Comparison of ENCODE assay signal across 1 cellular context in genomic region chr11:30322826-30323710, GRCh38.
A peak's percentile ranks its signal among the peaks of the same experiment; 100 is the strongest.
TF ChIP-seq lines count a peak whose summit lies in the region.

Gene ARL14EP (plus strand): TSS chr11:30323104. CDS start chr11:30330949, 7,845 bp downstream.

TF ChIP-seq in HepG2, 621 proteins besides CTCF, POLR2A, EP300 and RAD21 (continued from another document and continues in another):
- TF ChIP-seq, protein P1, sequence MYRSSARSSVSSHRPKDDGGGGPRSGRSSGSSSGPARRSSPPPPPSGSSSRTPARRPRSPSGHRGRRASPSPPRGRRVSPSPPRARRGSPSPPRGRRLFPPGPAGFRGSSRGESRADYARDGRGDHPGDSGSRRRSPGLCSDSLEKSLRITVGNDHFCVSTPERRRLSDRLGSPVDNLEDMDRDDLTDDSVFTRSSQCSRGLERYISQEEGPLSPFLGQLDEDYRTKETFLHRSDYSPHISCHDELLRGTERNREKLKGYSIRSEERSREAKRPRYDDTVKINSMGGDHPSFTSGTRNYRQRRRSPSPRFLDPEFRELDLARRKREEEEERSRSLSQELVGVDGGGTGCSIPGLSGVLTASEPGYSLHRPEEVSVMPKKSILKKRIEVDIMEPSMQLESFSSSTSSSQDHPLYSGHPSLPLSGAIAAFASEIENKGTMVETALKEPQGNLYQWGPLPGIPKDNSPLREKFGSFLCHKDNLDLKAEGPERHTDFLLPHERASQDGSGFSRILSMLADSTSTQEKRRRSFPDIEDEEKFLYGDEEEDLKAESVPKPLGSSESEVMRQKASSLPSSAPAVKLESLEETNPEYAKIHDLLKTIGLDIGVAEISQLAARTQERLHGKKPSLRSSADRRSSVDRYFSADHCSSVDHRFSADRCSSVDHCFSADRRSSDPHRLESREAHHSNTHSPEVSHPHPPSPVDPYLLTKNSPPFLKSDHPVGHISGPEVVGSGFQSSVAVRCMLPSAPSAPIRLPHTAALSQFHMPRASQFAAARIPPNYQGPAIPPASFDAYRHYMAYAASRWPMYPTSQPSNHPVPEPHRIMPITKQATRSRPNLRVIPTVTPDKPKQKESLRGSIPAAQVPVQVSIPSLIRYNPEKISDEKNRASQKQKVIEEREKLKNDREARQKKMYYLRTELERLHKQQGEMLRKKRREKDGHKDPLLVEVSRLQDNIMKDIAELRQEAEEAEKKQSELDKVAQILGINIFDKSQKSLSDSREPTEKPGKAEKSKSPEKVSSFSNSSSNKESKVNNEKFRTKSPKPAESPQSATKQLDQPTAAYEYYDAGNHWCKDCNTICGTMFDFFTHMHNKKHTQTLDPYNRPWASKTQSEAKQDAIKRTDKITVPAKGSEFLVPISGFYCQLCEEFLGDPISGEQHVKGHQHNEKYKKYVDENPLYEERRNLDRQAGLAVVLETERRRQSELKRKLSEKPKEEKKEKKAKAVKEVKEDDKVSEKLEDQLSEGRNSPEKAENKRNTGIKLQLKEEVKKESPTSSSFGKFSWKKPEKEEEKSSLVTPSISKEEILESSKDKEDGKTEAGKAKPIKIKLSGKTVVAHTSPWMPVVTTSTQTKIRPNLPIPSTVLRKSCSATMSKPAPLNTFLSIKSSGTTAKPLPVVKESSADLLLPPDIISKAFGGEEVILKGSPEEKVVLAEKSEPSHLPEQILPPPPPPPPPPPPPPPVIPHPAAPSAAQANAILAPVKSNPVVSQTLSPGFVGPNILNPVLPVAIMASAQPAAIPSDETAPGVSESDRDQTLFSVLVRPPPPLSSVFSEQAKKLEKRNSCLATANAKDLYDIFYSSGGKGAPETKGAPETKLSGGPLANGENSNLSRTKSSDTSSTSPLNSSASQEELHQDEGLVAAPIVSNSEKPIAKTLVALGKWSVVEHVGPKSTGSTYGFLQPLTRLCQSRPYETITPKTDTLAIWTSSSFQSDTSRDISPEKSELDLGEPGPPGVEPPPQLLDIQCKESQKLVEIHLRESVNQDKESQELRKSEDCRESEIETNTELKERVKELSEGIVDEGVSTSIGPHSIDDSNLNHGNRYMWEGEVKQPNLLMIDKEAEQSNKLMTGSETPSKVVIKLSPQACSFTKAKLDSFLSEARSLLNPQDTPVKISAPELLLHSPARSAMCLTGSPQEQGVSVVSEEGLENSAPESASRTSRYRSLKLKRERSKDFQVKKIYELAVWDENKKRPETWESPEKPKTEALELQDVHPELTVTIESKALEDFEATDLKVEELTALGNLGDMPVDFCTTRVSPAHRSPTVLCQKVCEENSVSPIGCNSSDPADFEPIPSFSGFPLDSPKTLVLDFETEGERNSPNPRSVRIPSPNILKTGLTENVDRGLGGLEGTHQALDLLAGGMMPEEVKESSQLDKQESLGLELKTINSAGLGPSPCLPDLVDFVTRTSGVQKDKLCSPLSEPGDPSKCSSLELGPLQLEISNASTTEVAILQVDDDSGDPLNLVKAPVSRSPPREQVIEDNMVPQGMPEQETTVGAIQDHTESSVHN (CRISPR knock-in tag; IDR thresholded peaks at IDR 0.05), result peak; percentile 87; the same call in 1 of the 2 replicates
- TF ChIP-seq ARNTL (CRISPR knock-in tag; IDR thresholded peaks at IDR 0.05), result peak; percentile 88
- TF ChIP-seq ZNF34 (CRISPR knock-in tag; IDR thresholded peaks at IDR 0.05; ENCODE audit: borderline replicate concordance), result 0 out of 2 replicates have a peak, but pooled peaks have one; percentile 79
- 0 out of 2 replicates have a peak, but pooled peaks have one; percentile 50 for TF ChIP-seq ZFP1 (CRISPR knock-in tag; IDR thresholded peaks at IDR 0.05)
- TF ChIP-seq, protein P2, sequence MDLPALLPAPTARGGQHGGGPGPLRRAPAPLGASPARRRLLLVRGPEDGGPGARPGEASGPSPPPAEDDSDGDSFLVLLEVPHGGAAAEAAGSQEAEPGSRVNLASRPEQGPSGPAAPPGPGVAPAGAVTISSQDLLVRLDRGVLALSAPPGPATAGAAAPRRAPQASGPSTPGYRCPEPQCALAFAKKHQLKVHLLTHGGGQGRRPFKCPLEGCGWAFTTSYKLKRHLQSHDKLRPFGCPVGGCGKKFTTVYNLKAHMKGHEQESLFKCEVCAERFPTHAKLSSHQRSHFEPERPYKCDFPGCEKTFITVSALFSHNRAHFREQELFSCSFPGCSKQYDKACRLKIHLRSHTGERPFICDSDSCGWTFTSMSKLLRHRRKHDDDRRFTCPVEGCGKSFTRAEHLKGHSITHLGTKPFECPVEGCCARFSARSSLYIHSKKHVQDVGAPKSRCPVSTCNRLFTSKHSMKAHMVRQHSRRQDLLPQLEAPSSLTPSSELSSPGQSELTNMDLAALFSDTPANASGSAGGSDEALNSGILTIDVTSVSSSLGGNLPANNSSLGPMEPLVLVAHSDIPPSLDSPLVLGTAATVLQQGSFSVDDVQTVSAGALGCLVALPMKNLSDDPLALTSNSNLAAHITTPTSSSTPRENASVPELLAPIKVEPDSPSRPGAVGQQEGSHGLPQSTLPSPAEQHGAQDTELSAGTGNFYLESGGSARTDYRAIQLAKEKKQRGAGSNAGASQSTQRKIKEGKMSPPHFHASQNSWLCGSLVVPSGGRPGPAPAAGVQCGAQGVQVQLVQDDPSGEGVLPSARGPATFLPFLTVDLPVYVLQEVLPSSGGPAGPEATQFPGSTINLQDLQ (CRISPR knock-in tag; IDR thresholded peaks at IDR 0.05), result no peak
- TF ChIP-seq, protein P3, sequence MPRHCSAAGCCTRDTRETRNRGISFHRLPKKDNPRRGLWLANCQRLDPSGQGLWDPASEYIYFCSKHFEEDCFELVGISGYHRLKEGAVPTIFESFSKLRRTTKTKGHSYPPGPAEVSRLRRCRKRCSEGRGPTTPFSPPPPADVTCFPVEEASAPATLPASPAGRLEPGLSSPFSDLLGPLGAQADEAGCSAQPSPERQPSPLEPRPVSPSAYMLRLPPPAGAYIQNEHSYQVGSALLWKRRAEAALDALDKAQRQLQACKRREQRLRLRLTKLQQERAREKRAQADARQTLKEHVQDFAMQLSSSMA (CRISPR knock-in tag; IDR thresholded peaks at IDR 0.05), result peak; percentile 80
- TF ChIP-seq RARG (CRISPR knock-in tag; IDR thresholded peaks at IDR 0.05; ENCODE audit: low read depth), result peak; percentile 91
- TF ChIP-seq FIP1L1 (IDR thresholded peaks at IDR 0.05; ENCODE audit: borderline replicate concordance, insufficient read depth, low read depth, low read length), result peak; percentile 21; the same call in 1 of the 2 replicates
- TF ChIP-seq ZSCAN22 (CRISPR knock-in tag; IDR thresholded peaks at IDR 0.05), result peak; percentile 68; the same call in 1 of the 2 replicates
- TF ChIP-seq, protein P4, sequence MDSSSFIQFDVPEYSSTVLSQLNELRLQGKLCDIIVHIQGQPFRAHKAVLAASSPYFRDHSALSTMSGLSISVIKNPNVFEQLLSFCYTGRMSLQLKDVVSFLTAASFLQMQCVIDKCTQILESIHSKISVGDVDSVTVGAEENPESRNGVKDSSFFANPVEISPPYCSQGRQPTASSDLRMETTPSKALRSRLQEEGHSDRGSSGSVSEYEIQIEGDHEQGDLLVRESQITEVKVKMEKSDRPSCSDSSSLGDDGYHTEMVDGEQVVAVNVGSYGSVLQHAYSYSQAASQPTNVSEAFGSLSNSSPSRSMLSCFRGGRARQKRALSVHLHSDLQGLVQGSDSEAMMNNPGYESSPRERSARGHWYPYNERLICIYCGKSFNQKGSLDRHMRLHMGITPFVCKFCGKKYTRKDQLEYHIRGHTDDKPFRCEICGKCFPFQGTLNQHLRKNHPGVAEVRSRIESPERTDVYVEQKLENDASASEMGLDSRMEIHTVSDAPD (CRISPR knock-in tag; IDR thresholded peaks at IDR 0.05), result no peak; the same call in 1 of the 2 replicates
- peak; percentile 52; the same call in 1 of the 2 replicates for TF ChIP-seq MEF2D (CRISPR knock-in tag; IDR thresholded peaks at IDR 0.05)
- peak; percentile 44; the same call in 1 of the 2 replicates for TF ChIP-seq ZNF124 (CRISPR knock-in tag; IDR thresholded peaks at IDR 0.05)
- TF ChIP-seq ZC3H13 (CRISPR knock-in tag; IDR thresholded peaks at IDR 0.05), result no peak; the same call in 1 of the 2 replicates
- TF ChIP-seq MXD1 (CRISPR knock-in tag; IDR thresholded peaks at IDR 0.05), result peak; percentile 21; the same call in 1 of the 2 replicates
- TF ChIP-seq, protein P5, sequence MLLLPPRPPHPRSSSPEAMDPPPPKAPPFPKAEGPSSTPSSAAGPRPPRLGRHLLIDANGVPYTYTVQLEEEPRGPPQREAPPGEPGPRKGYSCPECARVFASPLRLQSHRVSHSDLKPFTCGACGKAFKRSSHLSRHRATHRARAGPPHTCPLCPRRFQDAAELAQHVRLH (CRISPR knock-in tag; IDR thresholded peaks at IDR 0.05; ENCODE audit: borderline replicate concordance, low read depth), result peak; percentile 88
- TF ChIP-seq ONECUT2 (CRISPR knock-in tag; IDR thresholded peaks at IDR 0.05), result no peak
- TF ChIP-seq ZNF407 (CRISPR knock-in tag; IDR thresholded peaks at IDR 0.05; ENCODE audit: not compliant biosample characterization), result peak; percentile 83
- TF ChIP-seq TBP (CRISPR knock-in tag; IDR thresholded peaks at IDR 0.05), result no peak
- TF ChIP-seq FOXK2 (IDR thresholded peaks at IDR 0.05), result no peak
- TF ChIP-seq, protein P6, sequence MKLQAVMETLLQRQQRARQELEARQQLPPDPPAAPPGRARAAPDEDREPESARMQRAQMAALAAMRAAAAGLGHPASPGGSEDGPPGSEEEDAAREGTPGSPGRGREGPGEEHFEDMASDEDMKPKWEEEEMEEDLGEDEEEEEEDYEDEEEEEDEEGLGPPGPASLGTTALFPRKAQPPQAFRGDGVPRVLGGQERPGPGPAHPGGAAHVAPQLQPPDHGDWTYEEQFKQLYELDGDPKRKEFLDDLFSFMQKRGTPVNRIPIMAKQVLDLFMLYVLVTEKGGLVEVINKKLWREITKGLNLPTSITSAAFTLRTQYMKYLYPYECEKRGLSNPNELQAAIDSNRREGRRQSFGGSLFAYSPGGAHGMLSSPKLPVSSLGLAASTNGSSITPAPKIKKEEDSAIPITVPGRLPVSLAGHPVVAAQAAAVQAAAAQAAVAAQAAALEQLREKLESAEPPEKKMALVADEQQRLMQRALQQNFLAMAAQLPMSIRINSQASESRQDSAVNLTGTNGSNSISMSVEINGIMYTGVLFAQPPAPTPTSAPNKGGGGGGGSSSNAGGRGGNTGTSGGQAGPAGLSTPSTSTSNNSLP (IDR thresholded peaks at IDR 0.05; ENCODE audit: low read depth, low read length), result no peak
- TF ChIP-seq DZIP1 (CRISPR knock-in tag; IDR thresholded peaks at IDR 0.05), result no peak
- no peak for TF ChIP-seq SSRP1 (CRISPR knock-in tag; IDR thresholded peaks at IDR 0.05)
